In the genomic region with DNA sequence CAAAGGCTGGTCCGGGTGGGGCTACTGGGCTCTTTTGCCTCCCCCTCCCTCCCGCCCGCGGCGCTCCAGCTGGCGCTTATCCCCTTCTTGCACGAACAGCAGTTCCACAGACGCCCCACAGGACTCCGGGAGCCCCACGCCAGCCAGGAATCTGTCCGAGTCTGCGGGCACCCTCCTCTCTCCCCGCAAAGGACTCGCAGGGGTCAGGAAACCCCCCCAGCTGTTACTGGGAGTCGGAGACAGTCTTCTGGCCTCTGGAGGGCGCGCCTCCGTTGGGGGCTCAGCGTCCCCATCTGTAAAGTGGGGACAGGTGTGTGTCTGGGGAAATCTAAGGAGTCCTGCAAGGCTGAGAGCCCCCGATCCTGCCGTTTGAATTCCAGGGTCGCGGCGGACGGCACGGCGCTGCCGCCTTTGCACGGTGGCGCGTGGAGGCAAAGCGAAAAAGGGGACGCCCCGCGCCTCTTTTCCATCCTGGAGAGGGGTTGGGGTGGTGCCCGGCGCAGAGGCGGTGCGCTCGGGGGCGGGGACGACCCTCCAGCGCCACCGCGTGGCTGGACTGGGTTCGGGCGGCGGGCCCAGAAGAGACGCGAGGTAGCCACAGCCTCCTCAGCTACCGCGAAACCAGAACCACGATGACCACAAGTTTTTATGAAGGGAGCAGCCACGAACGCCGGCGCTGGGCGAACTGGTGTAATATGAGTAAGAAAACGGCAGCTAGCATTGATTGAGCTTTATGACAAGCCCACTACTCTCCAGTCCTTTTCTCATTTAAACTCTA, we compare ENCODE assay signal across 8 cellular contexts. TPM values are rescaled to one million over a fixed set of nuclear protein-coding genes. Genes with fewer than 3 reads are reported as not detected.
DNase-seq lines count a peak whose midpoint lies in the region; ATAC-seq and TF ChIP-seq lines count a peak whose summit lies in the region.

No MANE protein-coding gene starts in this region.

- H3K27ac Mint-ChIP-seq in activated CD4-positive, alpha-beta T cell treated with anti-CD3 and anti-CD28 coated beads, Interleukin-2, amount 10 ng/mL, durations not matched to agents 24 days and 14 days: peak overlapping the region; percentile 54

- no peak for TF ChIP-seq POLR2A in right lobe of liver (IDR thresholded peaks at IDR 0.05)

- peak overlapping the region; percentile 19 to 35 (median 31) for H3K4me3 ChIP-seq in right lobe of liver

- no peak overlapping the region for H3K27ac ChIP-seq in right lobe of liver

- WGBS in right lobe of liver (ENCODE audit: insufficient coverage, low coverage, low lambda C conversion rate, missing lambda C conversion rate): 8% methylated on average over 14 of the region's 59 CpGs

- H3K4me1 Mint-ChIP-seq in activated CD4-positive, alpha-beta T cell treated with anti-CD3 and anti-CD28 coated beads, Interleukin-2, amount 10 ng/mL, durations not matched to agents 24 days and 14 days: peaks cover 10% of the 10 kb centered on the region

- peak overlapping the region; percentile 83 for H3K4me3 Mint-ChIP-seq in activated CD4-positive, alpha-beta T cell treated with anti-CD3 and anti-CD28 coated beads, Interleukin-2, amount 10 ng/mL, durations not matched to agents 24 days and 14 days

- H3K36me3 ChIP-seq in right lobe of liver: no peaks in the 10 kb centered on the region

- peaks cover 10% of the 10 kb centered on the region for H3K27me3 Mint-ChIP-seq in activated CD4-positive, alpha-beta T cell treated with anti-CD3 and anti-CD28 coated beads, Interleukin-2, amount 10 ng/mL, durations not matched to agents 24 days and 14 days

- ATAC-seq in HG03095 (IDR thresholded peaks at IDR 0.05; ENCODE audit: unreplicated experiment): peak; percentile 91
- ATAC-seq in right lobe of liver: peak; percentile 98 to 100 (median 99)

- intact Hi-C loops in activated CD4-positive, alpha-beta T cell treated with anti-CD3 and anti-CD28 coated beads, Interleukin-2, amount 10 ng/mL, durations not matched to agents 24 days and 14 days (cut with micrococcal nuclease): loop anchor here (1.0 to 10.0 kb wide), 4 partner anchors 30 to 212 kb away; a partner anchor contains a TSS
- intact Hi-C loops in right lobe of liver (cut with DNase I): no loop called here

- no peaks in the 10 kb centered on the region for H3K9me3 Mint-ChIP-seq in activated CD4-positive, alpha-beta T cell treated with anti-CD3 and anti-CD28 coated beads, Interleukin-2, amount 10 ng/mL, durations not matched to agents 24 days and 14 days

- H3K9me3 ChIP-seq in right lobe of liver: no peaks in the 10 kb centered on the region

- TF ChIP-seq CTCF in right lobe of liver (IDR thresholded peaks at IDR 0.05): peak; percentile 93 to 98 (median 96)

- no peaks in the 10 kb centered on the region for H3K4me1 ChIP-seq in right lobe of liver

- peaks cover 10% of the 10 kb centered on the region for H3K36me3 Mint-ChIP-seq in activated CD4-positive, alpha-beta T cell treated with anti-CD3 and anti-CD28 coated beads, Interleukin-2, amount 10 ng/mL, durations not matched to agents 24 days and 14 days (ENCODE audit: low read depth)

- peak; percentile 63 for DNase-seq in NK-92 treated with Interleukin-12 subunit alpha and Interleukin-12 subunit beta, amount 100 ng/mL, for 24 hours (lab: John Stamatoyannopoulos, UW)
- DNase-seq in NK-92 (lab: John Stamatoyannopoulos, UW; ENCODE audit: unreplicated experiment): no peak
- DNase-seq in NCI-H446 treated with DMSO at 0.1 percent for 48 hours (lab: John Stamatoyannopoulos, UW): peak; percentile 49
- DNase-seq in activated CD4-positive, alpha-beta T cell treated with anti-CD3 and anti-CD28 coated beads, Interleukin-2, amount 10 ng/mL, durations not matched to agents 24 days and 14 days: peak; percentile 96
- peak; percentile 69 for DNase-seq in dedifferentiated amniotic fluid mesenchymal stem cell (ENCODE audit: extremely low spot score)
- DNase-seq in right lobe of liver: peak; percentile 82 to 85 (median 82)
- peak; percentile 81 for DNase-seq in stimulated activated CD4-positive, alpha-beta T cell treated with anti-CD3 and anti-CD28 coated beads, Interleukin-4, amount 100 ng/mL, for 1 hour

- no peaks in the 10 kb centered on the region for H3K27me3 ChIP-seq in right lobe of liver

RNA-seq across cellular contexts. Expression of a gene that starts 2.8 kb away (rescaled TPM):
- total RNA-seq in activated CD4-positive, alpha-beta T cell treated with anti-CD3 and anti-CD28 coated beads, Interleukin-2, amount 10 ng/mL, durations not matched to agents 24 days and 14 days: not detected in 2 replicates
- total RNA-seq in right lobe of liver: not detected

RNA-seq across cellular contexts. Expression of a gene that starts 24.4 kb away (rescaled TPM):
- 173 and 177 TPM in 2 replicates for total RNA-seq in activated CD4-positive, alpha-beta T cell treated with anti-CD3 and anti-CD28 coated beads, Interleukin-2, amount 10 ng/mL, durations not matched to agents 24 days and 14 days
- 100 to 1,000 TPM in 2 of 6 experiments, 10 to 100 TPM in 4; 52.3 to 154 (median 72.7) TPM for total RNA-seq in right lobe of liver

RNA-seq across cellular contexts. Expression of a gene that starts 29.8 kb away (rescaled TPM):
- total RNA-seq in activated CD4-positive, alpha-beta T cell treated with anti-CD3 and anti-CD28 coated beads, Interleukin-2, amount 10 ng/mL, durations not matched to agents 24 days and 14 days: 25.5 and 25.7 TPM in 2 replicates
- 1 to 10 TPM; 1.2 to 3.9 (median 2.5) TPM for total RNA-seq in right lobe of liver
